16 cellular contexts compared by ENCODE assay signal in the genomic region with DNA sequence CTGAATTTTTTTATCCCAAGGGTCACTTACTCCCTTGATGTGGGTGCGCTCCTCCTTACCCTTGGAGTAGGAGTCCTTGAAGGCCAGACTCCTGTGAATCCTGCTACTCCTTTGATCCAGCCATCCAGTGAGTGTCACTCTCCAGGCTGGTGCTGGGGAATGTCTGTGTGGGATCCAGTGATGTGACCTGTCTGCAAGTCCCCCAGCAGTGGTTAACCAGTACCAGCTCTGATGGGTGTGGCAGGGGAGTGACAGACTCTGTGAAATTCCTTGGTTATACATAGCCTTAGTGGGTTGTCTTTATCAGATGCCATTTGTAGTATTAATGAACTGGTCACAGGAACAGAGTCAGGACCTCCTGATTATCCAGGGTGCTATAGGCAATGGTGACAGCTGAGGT.
DNase-seq lines count a peak whose midpoint lies in the region; ATAC-seq and TF ChIP-seq lines count a peak whose summit lies in the region.
"Had no signal": no experiment of that assay in that cellular context is flagged by ENCODE, and none has a peak within 500 bp of the region (broad histone marks: within the 10 kb centered on the region; RNA-seq: fewer than 3 reads in every experiment).

No MANE protein-coding gene starts in this region.

- CTCF ChIA-PET in PC-3 (lab: Charles Lee), result interaction anchor here (0.5 kb wide), 1 partner anchor 403 kb away, joined by 3 read pairs; no protein-coding TSS in a partner anchor

- H3K27ac Mint-ChIP-seq in stimulated activated effector memory CD8-positive, alpha-beta T cell treated with anti-CD3 and anti-CD28 coated beads, Interleukin-12 subunit alpha, Interleukin-12 subunit beta, amount 100 ng/mL, for 72 hours, result no peak overlapping the region
- H3K27ac Mint-ChIP-seq: CD4-positive, alpha-beta T cell; GM23338 had no signal

- no peak overlapping the region for H2AK5ac ChIP-seq in mesenchymal stem cell (ENCODE audit: low read length, severe bottlenecking)

- H2BK12ac ChIP-seq in mesenchymal stem cell (ENCODE audit: low read length in 2 of 2), result no peak overlapping the region

- H4K8ac ChIP-seq in mesenchymal stem cell (ENCODE audit: low read length), result no peak overlapping the region

- H3K9ac ChIP-seq in PC-3 (ENCODE audit: low read length) (peak overlapping the region; percentile 60; the same call in 1 of the 2 replicates), mesenchymal stem cell (ENCODE audit: low read length) (no peak overlapping the region)

- no peak overlapping the region for H2BK120ac ChIP-seq in mesenchymal stem cell (ENCODE audit: low read depth, low read length)

- ATAC-seq in PC-3 (no peak), GM19467 (IDR thresholded peaks at IDR 0.05; ENCODE audit: unreplicated experiment) (no peak), GM18907 (IDR thresholded peaks at IDR 0.05; ENCODE audit: unreplicated experiment) (no peak)
- ATAC-seq in stimulated activated effector memory CD8-positive, alpha-beta T cell treated with anti-CD3 and anti-CD28 coated beads, Interleukin-12 subunit alpha, Interleukin-12 subunit beta, amount 100 ng/mL, for 72 hours, result peak; percentile 48
- ATAC-seq: GM23338, K562 had no signal

- H3K14ac ChIP-seq in mesenchymal stem cell (ENCODE audit: low read length in 2 of 2), result no peak overlapping the region

- H3K4me1 Mint-ChIP-seq in stimulated activated effector memory CD8-positive, alpha-beta T cell treated with anti-CD3 and anti-CD28 coated beads, Interleukin-12 subunit alpha, Interleukin-12 subunit beta, amount 100 ng/mL, for 72 hours, result no peaks in the 10 kb centered on the region

- H3K4me2 ChIP-seq in PC-3 (ENCODE audit: low read length), result peak overlapping the region; percentile 72; the same call in 1 of the 2 replicates
- H3K4me2 ChIP-seq in mesenchymal stem cell (ENCODE audit: low read length, poor library complexity, severe bottlenecking), result no peak overlapping the region
- H3K4me2 ChIP-seq: GM23338 had no signal

- H3K4me3 Mint-ChIP-seq in stimulated activated effector memory CD8-positive, alpha-beta T cell treated with anti-CD3 and anti-CD28 coated beads, Interleukin-12 subunit alpha, Interleukin-12 subunit beta, amount 100 ng/mL, for 72 hours, result no peak overlapping the region
- H3K4me3 Mint-ChIP-seq: CD4-positive, alpha-beta T cell; GM23338 had no signal

- 70% methylated on average over 1 of the region's 1 CpG for WGBS in mesenchymal stem cell

- H3K4me3 ChIP-seq in PC-3 (ENCODE audit: low read length) (no peak overlapping the region), SJCRH30 (no peak overlapping the region), mesenchymal stem cell (ENCODE audit: insufficient read depth in 1 of 2, low read depth in 1 of 2, low read length in 2 of 2) (no peak overlapping the region)
- H3K4me3 ChIP-seq: GM23338, K562 had no signal

- H3K27me3 ChIP-seq in PC-3 (ENCODE audit: low read length) (no peaks in the 10 kb centered on the region), SJCRH30 (no peaks in the 10 kb centered on the region), mesenchymal stem cell (ENCODE audit: control insufficient read depth in 1 of 2, insufficient read depth in 1 of 2, low read length in 2 of 2) (no peaks in the 10 kb centered on the region)

- no peak overlapping the region for H3K4ac ChIP-seq in mesenchymal stem cell (ENCODE audit: low read depth in 1 of 2, low read length in 2 of 2)

- POLR2A ChIA-PET in PC-3 (lab: Charles Lee; ENCODE audit: unreplicated experiment), result no interaction called here

- no peaks in the 10 kb centered on the region for H4K20me1 ChIP-seq in PC-3 (ENCODE audit: low read length)

- no peaks in the 10 kb centered on the region for H3K36me3 Mint-ChIP-seq in stimulated activated effector memory CD8-positive, alpha-beta T cell treated with anti-CD3 and anti-CD28 coated beads, Interleukin-12 subunit alpha, Interleukin-12 subunit beta, amount 100 ng/mL, for 72 hours

- H3K23ac ChIP-seq in mesenchymal stem cell (ENCODE audit: low read length in 2 of 2), result no peak overlapping the region

- H3K9me3 ChIP-seq in PC-3 (ENCODE audit: low read length) (no peaks in the 10 kb centered on the region), SJCRH30 (replicated peaks) (no peaks in the 10 kb centered on the region; the same call in 1 of the 2 replicates), mesenchymal stem cell (ENCODE audit: control insufficient read depth, low read length) (no peaks in the 10 kb centered on the region)
- H3K9me3 ChIP-seq: Caco-2 had no signal

- no peak overlapping the region for H2BK5ac ChIP-seq in mesenchymal stem cell (ENCODE audit: low read depth, low read length, poor library complexity, severe bottlenecking)

- H2AFZ ChIP-seq in PC-3 (ENCODE audit: low read length) (no peak overlapping the region), mesenchymal stem cell (ENCODE audit: low read depth, low read length) (no peak overlapping the region)
- H2AFZ ChIP-seq: GM23338 had no signal

- H3K27ac ChIP-seq in PC-3 (ENCODE audit: low read length) (peak overlapping the region; percentile 94), SJCRH30 (0 out of 2 replicates have a peak overlapping the region, but pooled peaks have one; percentile 21), epithelial cell of prostate (peak overlapping the region; percentile 40), mesenchymal stem cell (ENCODE audit: low read length, poor library complexity, severe bottlenecking) (no peak overlapping the region)
- H3K27ac ChIP-seq: C4-2B had no signal

- no TSS peak for BruUV-seq in PC-3 (replicated peaks; lab: Mats Ljungman, UMichigan)

- H3F3A ChIP-seq in PC-3 (ENCODE audit: low read length, unreplicated experiment), result no peaks in the 10 kb centered on the region

- intact Hi-C loops in PC-3 (cut with micrococcal nuclease), result loop anchor here (5.0 to 10.0 kb wide), 2 partner anchors 51 to 73 kb away; no protein-coding TSS in a partner anchor

- no peaks in the 10 kb centered on the region for H3K36me3 ChIP-seq in PC-3 (ENCODE audit: low read depth, low read length)
- no peaks in the 10 kb centered on the region for H3K36me3 ChIP-seq in SJCRH30
- H3K36me3 ChIP-seq in mesenchymal stem cell (ENCODE audit: control insufficient read depth in 1 of 2, insufficient read depth in 2 of 2, low read depth in 1 of 2, low read length in 2 of 2), result no peaks in the 10 kb centered on the region

- TF ChIP-seq CTCF in PC-3 (conservative IDR thresholded peaks at IDR 0.05; ENCODE audit: low read depth, low read length), result no peak

- H2BK15ac ChIP-seq in mesenchymal stem cell (ENCODE audit: low read depth, poor library complexity, severe bottlenecking), result no peak overlapping the region

- peak; percentile 22 for DNase-seq in PC-3
- DNase-seq in SJCRH30, result no peak
- DNase-seq in epithelial cell of prostate (ENCODE audit: low read depth, low spot score), result no peak
- DNase-seq in stimulated activated effector memory CD8-positive, alpha-beta T cell treated with anti-CD3 and anti-CD28 coated beads, Interleukin-12 subunit alpha, Interleukin-12 subunit beta, amount 100 ng/mL, for 72 hours (ENCODE audit: low spot score in 2 of 2), result no peak
- no peak for DNase-seq in mesenchymal stem cell
- DNase-seq: ACHN; AML-193; Caco-2; CD4-positive, alpha-beta T cell; HCEC 1CT; IMR-90 had no signal

- no peaks in the 10 kb centered on the region for H3K9me2 ChIP-seq in PC-3 (replicated peaks; ENCODE audit: low read length)

- no peak overlapping the region for H4K91ac ChIP-seq in mesenchymal stem cell (ENCODE audit: low read length)

- H3K79me1 ChIP-seq in mesenchymal stem cell (replicated peaks; ENCODE audit: low read length, poor library complexity, severe bottlenecking), result no peaks in the 10 kb centered on the region

- no peaks in the 10 kb centered on the region for H3K79me2 ChIP-seq in PC-3 (ENCODE audit: low read length)

- H3K4me1 ChIP-seq in PC-3 (ENCODE audit: insufficient read depth, low read length), result peaks cover 30% of the 10 kb centered on the region
- H3K4me1 ChIP-seq in SJCRH30, result peaks cover 12% of the 10 kb centered on the region
- no peaks in the 10 kb centered on the region for H3K4me1 ChIP-seq in mesenchymal stem cell (ENCODE audit: control insufficient read depth, insufficient read depth, low read depth, low read length)
- H3K4me1 ChIP-seq: Caco-2 had no signal

- no peak overlapping the region for H3K18ac ChIP-seq in mesenchymal stem cell (ENCODE audit: low read depth in 1 of 2, low read length in 2 of 2)

- peaks cover 25% of the 10 kb centered on the region for H3K9me3 Mint-ChIP-seq in stimulated activated effector memory CD8-positive, alpha-beta T cell treated with anti-CD3 and anti-CD28 coated beads, Interleukin-12 subunit alpha, Interleukin-12 subunit beta, amount 100 ng/mL, for 72 hours
- H3K9me3 Mint-ChIP-seq: GM23338 had no signal
